In genomic region chr13:26707122-26708006, GRCh38 we compare ENCODE assay signal across 8 cellular contexts. TPM values are rescaled to one million over a fixed set of nuclear protein-coding genes. Genes with fewer than 3 reads are reported as not detected.
DNase-seq lines count a peak whose midpoint lies in the region; ATAC-seq and TF ChIP-seq lines count a peak whose summit lies in the region.

No MANE protein-coding gene starts in this region.

- H3K4me3 ChIP-seq in Karpas-422 (ENCODE audit: low read length): no peak overlapping the region
- no peak overlapping the region for H3K4me3 ChIP-seq in OCI-LY1 (ENCODE audit: low read depth, low read length, poor library complexity, severe bottlenecking)
- no peak overlapping the region for H3K4me3 ChIP-seq in body of pancreas

- intact Hi-C loops in body of pancreas (cut with DNase I): loop anchor here (10.0 kb wide), 1 partner anchor 217 kb away; no protein-coding TSS in a partner anchor

- H3K4me2 ChIP-seq in Karpas-422 (ENCODE audit: low read depth, low read length, poor library complexity, severe bottlenecking) (no peak overlapping the region), OCI-LY1 (ENCODE audit: low read length) (no peak overlapping the region)

- H3K4me1 ChIP-seq in Karpas-422 (ENCODE audit: low read length) (no peaks in the 10 kb centered on the region), OCI-LY1 (ENCODE audit: insufficient read depth, low read length, severe bottlenecking) (no peaks in the 10 kb centered on the region), body of pancreas (no peaks in the 10 kb centered on the region)

- no peak for TF ChIP-seq POLR2A in body of pancreas (IDR thresholded peaks at IDR 0.05)

- H3K9me2 ChIP-seq in Karpas-422 (replicated peaks; ENCODE audit: insufficient read depth, low read length): no peaks in the 10 kb centered on the region
- H3K9me2 ChIP-seq in OCI-LY1 (ENCODE audit: low read depth, low read length): no peaks in the 10 kb centered on the region

- WGBS in body of pancreas, 2 donors: 45 to 54% methylated on average over 10 to 13 of the region's 13 CpGs

- H3K79me2 ChIP-seq in Karpas-422 (ENCODE audit: low read length) (no peaks in the 10 kb centered on the region), OCI-LY1 (ENCODE audit: insufficient read depth, low read length) (no peaks in the 10 kb centered on the region)

- no peak overlapping the region for H3K27ac ChIP-seq in Karpas-422 (ENCODE audit: low read length)
- no peak overlapping the region for H3K27ac ChIP-seq in OCI-LY1 (ENCODE audit: low read depth, low read length, poor library complexity, severe bottlenecking)
- no peak overlapping the region for H3K27ac ChIP-seq in body of pancreas

- no peaks in the 10 kb centered on the region for H4K20me1 ChIP-seq in Karpas-422 (ENCODE audit: insufficient read depth, low read depth, low read length)
- no peaks in the 10 kb centered on the region for H4K20me1 ChIP-seq in OCI-LY1 (ENCODE audit: insufficient read depth, low read length)

- no peaks in the 10 kb centered on the region for H3K36me3 ChIP-seq in Karpas-422 (ENCODE audit: insufficient read depth, low read length)
- H3K36me3 ChIP-seq in OCI-LY1 (ENCODE audit: insufficient read depth, low read length): no peaks in the 10 kb centered on the region
- no peaks in the 10 kb centered on the region for H3K36me3 ChIP-seq in body of pancreas (replicated peaks in 1 of 2; ENCODE audit: insufficient read depth in 1 of 2, low read depth in 2 of 2)

- no peaks in the 10 kb centered on the region for H3F3A ChIP-seq in OCI-LY1 (ENCODE audit: insufficient read depth, low read length)

- H3K9ac ChIP-seq in Karpas-422 (ENCODE audit: low read length) (no peak overlapping the region), OCI-LY1 (ENCODE audit: low read length) (no peak overlapping the region)

- H3K27me3 ChIP-seq in Karpas-422 (ENCODE audit: low read length): no peaks in the 10 kb centered on the region
- 0 out of 2 replicates have a peak, but pooled peaks cover 3% of the 10 kb centered on the region for H3K27me3 ChIP-seq in OCI-LY1 (ENCODE audit: insufficient read depth, low read length)
- no peaks in the 10 kb centered on the region for H3K27me3 ChIP-seq in body of pancreas

- DNase-seq in DMS79 treated with DMSO at 0.1 percent for 48 hours (lab: John Stamatoyannopoulos, UW) (peak; percentile 1), DMS79 (lab: John Stamatoyannopoulos, UW) (no peak), Karpas-422 (peak; percentile 84), body of pancreas (peak in 2 of 4 donors; percentile 20 to 38), iPS DF 4.7 (ENCODE audit: extremely low read depth, low spot score) (peak; percentile 64)
- DNase-seq in stimulated activated CD8-positive, alpha-beta memory T cell treated with anti-CD3 and anti-CD28 coated beads, Interleukin-4, amount 100 ng/mL, for 24 hours (ENCODE audit: low read depth): peak; percentile 16

- H3K9me3 ChIP-seq in Karpas-422 (ENCODE audit: low read length) (no peaks in the 10 kb centered on the region), OCI-LY1 (ENCODE audit: low read length) (no peaks in the 10 kb centered on the region), body of pancreas (no peaks in the 10 kb centered on the region)

- H2AFZ ChIP-seq in Karpas-422 (ENCODE audit: low read length) (no peak overlapping the region), OCI-LY1 (ENCODE audit: low read length) (no peak overlapping the region)

- peak; percentile 66; the same call in 1 of the 2 replicates for TF ChIP-seq CTCF in OCI-LY1 (IDR thresholded peaks at IDR 0.05; ENCODE audit: low read length)
- TF ChIP-seq CTCF in body of pancreas (IDR thresholded peaks at IDR 0.05): peak in 4 of 7 experiments; percentile 27 to 45 (median 41)

- peak; percentile 42 for ATAC-seq in body of pancreas
- ATAC-seq in HG03521 (IDR thresholded peaks at IDR 0.05; ENCODE audit: unreplicated experiment): no peak

RNA-seq across cellular contexts. Expression of gene GPR12, which starts 53.2 kb away (rescaled TPM):
- total RNA-seq in Karpas-422 (2014; rRNA removed; shearing (Covaris generic); ENCODE audit: low replicate concordance): not detected in 2 replicates
- total RNA-seq in body of pancreas: not detected
